Comparison of ENCODE assay signal across 32 cellular contexts in the genomic region with DNA sequence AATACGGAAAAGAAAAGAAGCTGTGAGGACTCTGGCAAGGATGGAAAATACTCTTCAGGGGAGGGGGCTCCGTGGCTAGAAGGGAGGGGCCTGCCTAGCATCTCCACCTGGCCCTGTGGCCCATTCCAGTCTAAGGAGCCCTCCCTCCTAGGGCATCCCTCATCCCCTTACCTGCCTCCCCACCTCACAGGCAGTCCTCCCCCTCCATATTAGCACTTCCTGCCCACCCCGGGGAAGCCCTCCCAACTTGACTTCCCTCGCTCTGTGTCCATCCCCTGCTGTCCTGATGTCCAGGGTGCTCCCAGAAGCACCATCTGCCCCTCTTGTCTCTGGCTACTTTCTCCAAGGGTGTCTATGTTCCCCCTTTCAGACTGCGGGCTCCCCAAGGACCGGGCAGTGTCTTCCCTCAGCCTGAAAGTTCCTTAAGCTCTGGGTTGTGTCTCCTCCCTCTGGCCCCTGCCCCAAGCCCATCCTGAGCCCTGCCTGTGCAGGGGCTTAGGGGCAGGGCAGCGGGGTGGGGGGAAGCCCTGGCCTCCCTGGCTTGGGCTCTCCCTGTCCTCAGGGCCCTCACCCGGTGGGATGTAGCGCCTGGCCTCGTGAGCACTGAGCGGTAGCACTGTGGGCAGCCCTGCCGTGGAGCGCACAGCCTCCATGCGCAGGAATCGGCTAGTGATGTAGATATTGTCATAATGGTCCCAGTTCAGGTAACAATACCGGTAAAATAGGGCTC. TPM values are rescaled to one million over a fixed set of nuclear protein-coding genes. Genes with fewer than 3 reads are reported as not detected.
"Had no signal": no experiment of that assay in that cellular context is flagged by ENCODE, and none has a peak within 500 bp of the region (broad histone marks: within the 10 kb centered on the region; RNA-seq: fewer than 3 reads in every experiment).

No MANE protein-coding gene starts in this region.

- H3K27ac ChIP-seq: cardiac muscle cell, colonic mucosa, esophagus squamous epithelium, left ventricle myocardium inferior, lower lobe of right lung, parathyroid adenoma, sigmoid colon, stomach, thyroid gland had no signal

- FAIRE-seq: endometrium, islet of Langerhans had no signal

- DNase-seq: colonic mucosa; effector memory CD8-positive, alpha-beta T cell; erythroblast; esophagus squamous epithelium; foreskin melanocyte; kidney glomerular epithelial cell; left colon; left ventricle myocardium inferior; lower lobe of right lung; natural killer cell; sigmoid colon; stimulated activated CD4-positive, alpha-beta T cell treated with anti-CD3 and anti-CD28 coated beads, Interleukin-2, amount 100 ng/mL, for 24 hours; stimulated activated CD4-positive, alpha-beta T cell treated with anti-CD3 and anti-CD28 coated beads, Interleukin-4, amount 100 ng/mL, for 4 hours; stimulated activated naive B cell treated with anti-CD40 and anti-IgM and Interleukin-4, amounts not matched to agents 10 μg/mL and 1 μg/mL and 100 μg/mL, for 72 hours; stomach; thyroid gland had no signal

- H3K4me1 ChIP-seq: colonic mucosa, left ventricle myocardium inferior, lower lobe of right lung, parathyroid adenoma, sigmoid colon, stomach, thyroid gland had no signal

- ATAC-seq: effector memory CD8-positive, alpha-beta T cell; left colon; lower lobe of right lung; natural killer cell had no signal

- H3K36me3 ChIP-seq: cardiac muscle cell, colonic mucosa, esophagus squamous epithelium, left ventricle myocardium inferior, lower lobe of right lung, sigmoid colon, stomach, thyroid gland had no signal

- H3K4me3 Mint-ChIP-seq: central memory CD8-positive, alpha-beta T cell; effector memory CD8-positive, alpha-beta T cell; memory B cell; natural killer cell; stimulated activated naive B cell treated with anti-CD40 and anti-IgM and Interleukin-4, amounts not matched to agents 10 μg/mL and 1 μg/mL and 100 μg/mL, for 72 hours; type B pancreatic cell had no signal

- H3K9me3 ChIP-seq: colonic mucosa, esophagus squamous epithelium, left ventricle myocardium inferior, lower lobe of right lung, sigmoid colon, stomach, thyroid gland had no signal

- H3K9me3 Mint-ChIP-seq: central memory CD8-positive, alpha-beta T cell; effector memory CD8-positive, alpha-beta T cell; memory B cell; natural killer cell; stimulated activated naive B cell treated with anti-CD40 and anti-IgM and Interleukin-4, amounts not matched to agents 10 μg/mL and 1 μg/mL and 100 μg/mL, for 72 hours; type B pancreatic cell had no signal

- H3K27me3 ChIP-seq: cardiac muscle cell, colonic mucosa, esophagus squamous epithelium, sigmoid colon, stomach, thyroid gland had no signal

- H3K36me3 Mint-ChIP-seq: memory B cell; natural killer cell; stimulated activated naive B cell treated with anti-CD40 and anti-IgM and Interleukin-4, amounts not matched to agents 10 μg/mL and 1 μg/mL and 100 μg/mL, for 72 hours; type B pancreatic cell had no signal

- H3K4me3 ChIP-seq: cardiac muscle cell, colonic mucosa, esophagus squamous epithelium, left ventricle myocardium inferior, lower lobe of right lung, sigmoid colon, stomach, thyroid gland had no signal

- H3K27ac Mint-ChIP-seq: effector memory CD8-positive, alpha-beta T cell; memory B cell; natural killer cell; progenitor cell of endocrine pancreas; stimulated activated naive B cell treated with anti-CD40 and anti-IgM and Interleukin-4, amounts not matched to agents 10 μg/mL and 1 μg/mL and 100 μg/mL, for 72 hours had no signal

- H3K9ac ChIP-seq: parathyroid adenoma had no signal

- H3K4me1 Mint-ChIP-seq: central memory CD8-positive, alpha-beta T cell; natural killer cell; stimulated activated naive B cell treated with anti-CD40 and anti-IgM and Interleukin-4, amounts not matched to agents 10 μg/mL and 1 μg/mL and 100 μg/mL, for 72 hours had no signal

RNA-seq across cellular contexts. Expression of a gene that starts 3.9 kb away (rescaled TPM):
- total RNA-seq: left ventricle myocardium inferior, osteoblast, skeletal muscle tissue, temporal lobe had no signal

RNA-seq across cellular contexts. Expression of a gene that starts 3.9 kb away (rescaled TPM):
- total RNA-seq: cardiac muscle cell, chondrocyte, colonic mucosa, dermis microvascular lymphatic vessel endothelial cell, left ventricle myocardium inferior, lower lobe of right lung, osteoblast, progenitor cell of endocrine pancreas, skeletal muscle tissue, subcutaneous adipose tissue, urinary bladder had no signal
- polyA plus RNA-seq: neural cell, urinary bladder had no signal
